In genomic region chr9:88234114-88234513, GRCh38 we compare ENCODE assay signal across 16 cellular contexts.
A peak's percentile ranks its signal among the peaks of the same experiment; 100 is the strongest.
DNase-seq lines count a peak whose midpoint lies in the region; ATAC-seq and TF ChIP-seq lines count a peak whose summit lies in the region.
"Had no signal": no experiment of that assay in that cellular context is flagged by ENCODE, and none has a peak within 500 bp of the region (broad histone marks: within the 10 kb centered on the region; RNA-seq: fewer than 3 reads in every experiment).

No MANE protein-coding gene starts in this region.

- DNase-seq in activated naive CD4-positive, alpha-beta T cell treated with anti-CD3 and anti-CD28 coated beads, Interleukin-2, amount 50 U/mL, for 72 hours (ENCODE audit: low spot score in 2 of 2) = no peak
- DNase-seq in fibroblast of mammary gland (ENCODE audit: low read depth) (peak; percentile 14), nephron progenitor cell (no peak), WERI-Rb-1 (no peak), type B pancreatic cell (ENCODE audit: extremely low spot score, unreplicated experiment) (no peak)
- DNase-seq in activated CD4-positive, alpha-beta memory T cell treated with anti-CD3 and anti-CD28 coated beads for 36 hours = no peak
- DNase-seq: AML-193; C1 segment of cervical spinal cord; Calu3; CD4-positive, alpha-beta T cell; DMS 273 treated with DMSO at 0.1 percent for 48 hours had no signal

- peaks cover 4% of the 10 kb centered on the region for H3K9me3 Mint-ChIP-seq in activated naive CD4-positive, alpha-beta T cell treated with anti-CD3 and anti-CD28 coated beads, Interleukin-2, amount 50 U/mL, for 24 hours
- peaks cover 6 to 8% of the 10 kb centered on the region in 2 donors for H3K9me3 Mint-ChIP-seq in activated naive CD4-positive, alpha-beta T cell treated with anti-CD3 and anti-CD28 coated beads, Interleukin-2, amount 50 U/mL, for 72 hours
- H3K9me3 Mint-ChIP-seq in nephron progenitor cell (peaks cover 30% of the 10 kb centered on the region), type B pancreatic cell (peaks cover 10% of the 10 kb centered on the region)
- H3K9me3 Mint-ChIP-seq in activated CD4-positive, alpha-beta memory T cell treated with anti-CD3 and anti-CD28 coated beads for 36 hours = peaks cover 2% of the 10 kb centered on the region

- H3K27me3 ChIP-seq in WERI-Rb-1 (ENCODE audit: insufficient read depth, low read depth, severe bottlenecking) = no peaks in the 10 kb centered on the region

- peak overlapping the region; percentile 6 for H3K27ac Mint-ChIP-seq in activated naive CD4-positive, alpha-beta T cell treated with anti-CD3 and anti-CD28 coated beads, Interleukin-2, amount 50 U/mL, for 24 hours
- H3K27ac Mint-ChIP-seq in activated naive CD4-positive, alpha-beta T cell treated with anti-CD3 and anti-CD28 coated beads, Interleukin-2, amount 50 U/mL, for 72 hours = no peak overlapping the region
- peak overlapping the region; percentile 13 for H3K27ac Mint-ChIP-seq in nephron progenitor cell
- no peak overlapping the region for H3K27ac Mint-ChIP-seq in activated CD4-positive, alpha-beta memory T cell treated with anti-CD3 and anti-CD28 coated beads for 36 hours
- H3K27ac Mint-ChIP-seq in type B pancreatic cell = no peak overlapping the region
- H3K27ac Mint-ChIP-seq: CD4-positive, alpha-beta T cell had no signal

- peaks cover 3% of the 10 kb centered on the region for H3K27me3 Mint-ChIP-seq in activated naive CD4-positive, alpha-beta T cell treated with anti-CD3 and anti-CD28 coated beads, Interleukin-2, amount 50 U/mL, for 24 hours
- H3K27me3 Mint-ChIP-seq in nephron progenitor cell (ENCODE audit: low read depth, poor library complexity) = peaks cover 3% of the 10 kb centered on the region
- H3K27me3 Mint-ChIP-seq in activated CD4-positive, alpha-beta memory T cell treated with anti-CD3 and anti-CD28 coated beads for 36 hours = peaks cover 21% of the 10 kb centered on the region
- no peaks in the 10 kb centered on the region for H3K27me3 Mint-ChIP-seq in type B pancreatic cell
- H3K27me3 Mint-ChIP-seq: CD4-positive, alpha-beta T cell had no signal

- ATAC-seq in activated naive CD4-positive, alpha-beta T cell treated with anti-CD3 and anti-CD28 coated beads, Interleukin-2, amount 50 U/mL, for 72 hours = no peak
- ATAC-seq in GM21576 (IDR thresholded peaks at IDR 0.05; ENCODE audit: unreplicated experiment) = no peak
- ATAC-seq: HCT116, HepG2 had no signal

- no peak overlapping the region for H3K27ac ChIP-seq in WERI-Rb-1
- H3K27ac ChIP-seq: 22Rv1 had no signal

- intact Hi-C loops in activated CD4-positive, alpha-beta memory T cell treated with anti-CD3 and anti-CD28 coated beads for 36 hours (cut with micrococcal nuclease) = no loop called here

- H3K4me1 Mint-ChIP-seq in activated naive CD4-positive, alpha-beta T cell treated with anti-CD3 and anti-CD28 coated beads, Interleukin-2, amount 50 U/mL, for 24 hours = peaks cover 12% of the 10 kb centered on the region
- H3K4me1 Mint-ChIP-seq in nephron progenitor cell (peaks cover 53% of the 10 kb centered on the region), type B pancreatic cell (ENCODE audit: unreplicated experiment) (peaks cover 27% of the 10 kb centered on the region)
- peaks cover 12% of the 10 kb centered on the region for H3K4me1 Mint-ChIP-seq in activated CD4-positive, alpha-beta memory T cell treated with anti-CD3 and anti-CD28 coated beads for 36 hours (ENCODE audit: low read depth)

- CTCF ChIA-PET in activated CD4-positive, alpha-beta memory T cell treated with anti-CD3 and anti-CD28 coated beads for 36 hours (lab: Charles Lee) = no interaction called here

- H3K36me3 Mint-ChIP-seq in activated naive CD4-positive, alpha-beta T cell treated with anti-CD3 and anti-CD28 coated beads, Interleukin-2, amount 50 U/mL, for 24 hours = no peaks in the 10 kb centered on the region
- peaks cover 6% of the 10 kb centered on the region in 2 donors for H3K36me3 Mint-ChIP-seq in activated naive CD4-positive, alpha-beta T cell treated with anti-CD3 and anti-CD28 coated beads, Interleukin-2, amount 50 U/mL, for 72 hours
- H3K36me3 Mint-ChIP-seq in nephron progenitor cell (ENCODE audit: low read depth) (no peaks in the 10 kb centered on the region), type B pancreatic cell (no peaks in the 10 kb centered on the region)
- H3K36me3 Mint-ChIP-seq in activated CD4-positive, alpha-beta memory T cell treated with anti-CD3 and anti-CD28 coated beads for 36 hours = no peaks in the 10 kb centered on the region

- no peaks in the 10 kb centered on the region for H3K36me3 ChIP-seq in WERI-Rb-1

- H3K4me3 ChIP-seq in fibroblast of mammary gland (ENCODE audit: control insufficient read depth, low read depth, low read length) = no peak overlapping the region
- no peak overlapping the region for H3K4me3 ChIP-seq in WERI-Rb-1 (ENCODE audit: low read depth, low read length)

- H3K4me3 Mint-ChIP-seq in activated naive CD4-positive, alpha-beta T cell treated with anti-CD3 and anti-CD28 coated beads, Interleukin-2, amount 50 U/mL, for 24 hours = no peak overlapping the region
- H3K4me3 Mint-ChIP-seq in nephron progenitor cell = no peak overlapping the region
- no peak overlapping the region for H3K4me3 Mint-ChIP-seq in activated CD4-positive, alpha-beta memory T cell treated with anti-CD3 and anti-CD28 coated beads for 36 hours
- H3K4me3 Mint-ChIP-seq in type B pancreatic cell = no peak overlapping the region
- H3K4me3 Mint-ChIP-seq: CD4-positive, alpha-beta T cell had no signal

- POLR2A ChIA-PET in activated CD4-positive, alpha-beta memory T cell treated with anti-CD3 and anti-CD28 coated beads for 36 hours (lab: Charles Lee) = no interaction called here

- no peak for TF ChIP-seq CTCF in fibroblast of mammary gland (conservative IDR thresholded peaks at IDR 0.05; ENCODE audit: control insufficient read depth, insufficient read depth, low read depth, low read length)
- TF ChIP-seq CTCF in nephron progenitor cell (IDR thresholded peaks at IDR 0.05) = no peak
- TF ChIP-seq CTCF in WERI-Rb-1 (IDR thresholded peaks at IDR 0.05; ENCODE audit: low read depth, low read length) = no peak
- TF ChIP-seq CTCF in type B pancreatic cell (conservative IDR thresholded peaks at IDR 0.05) = no peak

- H3K9me3 ChIP-seq in WERI-Rb-1 (ENCODE audit: severe bottlenecking) = peaks cover 3% of the 10 kb centered on the region

Comparison
In these comparisons a context has a peak if more than half of its experiments do, and no peak if none do; other contexts are left out.
1. H3K27ac Mint-ChIP-seq: peak in activated naive CD4-positive, alpha-beta T cell treated with anti-CD3 and anti-CD28 coated beads, Interleukin-2, amount 50 U/mL, for 24 hours (single experiment) and nephron progenitor cell (single experiment); none in activated naive CD4-positive, alpha-beta T cell treated with anti-CD3 and anti-CD28 coated beads, Interleukin-2, amount 50 U/mL, for 72 hours (0 of 2), activated CD4-positive, alpha-beta memory T cell treated with anti-CD3 and anti-CD28 coated beads for 36 hours (single experiment) and type B pancreatic cell (single experiment).